In genomic region chr20:48620486-48621255, GRCh38 we compare ENCODE assay signal across 8 cellular contexts.
DNase-seq lines count a peak whose midpoint lies in the region; ATAC-seq and TF ChIP-seq lines count a peak whose summit lies in the region.

No MANE protein-coding gene starts in this region.

- no peaks in the 10 kb centered on the region for H3K9me3 Mint-ChIP-seq in chondrocyte (ENCODE audit: low read depth)

- no peaks in the 10 kb centered on the region for H3K27me3 Mint-ChIP-seq in chondrocyte (ENCODE audit: low read depth)

- H3K27ac Mint-ChIP-seq in chondrocyte (ENCODE audit: unreplicated experiment): peak overlapping the region; percentile 90

- no peaks in the 10 kb centered on the region for H3K36me3 ChIP-seq in kidney epithelial cell (ENCODE audit: control insufficient read depth, insufficient read depth, low read length)

- H3K4me3 Mint-ChIP-seq in chondrocyte (ENCODE audit: unreplicated experiment): peak overlapping the region; percentile 77

- H3K4me1 Mint-ChIP-seq in chondrocyte (ENCODE audit: low read depth): peaks cover 32% of the 10 kb centered on the region

- H3K27me3 ChIP-seq in kidney epithelial cell (ENCODE audit: control insufficient read depth, insufficient read depth, low read length): peaks cover 9% of the 10 kb centered on the region

- DNase-seq in Caki2 (ENCODE audit: low read depth): peak; percentile 84
- peak; percentile 96 to 97 for DNase-seq in NCI-H446 (lab: John Stamatoyannopoulos, UW)
- DNase-seq in activated CD4-positive, alpha-beta T cell treated with anti-CD3 and anti-CD28 coated beads for 24 hours (ENCODE audit: low read depth in 2 of 2): peak; percentile 57 to 75
- peak; percentile 95 for DNase-seq in chondrocyte (ENCODE audit: low spot score)
- DNase-seq in kidney epithelial cell (ENCODE audit: low read depth): peak; percentile 41
- peak; percentile 82 for DNase-seq in stimulated activated CD4-positive, alpha-beta T cell treated with anti-CD3 and anti-CD28 coated beads, Interleukin-15, amount 100 ng/mL, for 24 hours

- TF ChIP-seq CTCF in chondrocyte (IDR thresholded peaks at IDR 0.05): peak; percentile 85
- TF ChIP-seq CTCF in kidney epithelial cell (IDR thresholded peaks at IDR 0.05; ENCODE audit: insufficient read depth, low read length, poor library complexity, severe bottlenecking): peak; percentile 99

- in situ Hi-C loops in Caki2 (cut with HindIII; ENCODE audit: low pct_unique_long_range_greater_than_20kb, low sequenced_read_pairs): loop anchor here (5.0 to 10.0 kb wide), 2 partner anchors 326 to 943 kb away; no protein-coding TSS in a partner anchor

- no peak overlapping the region for H3K4me3 ChIP-seq in kidney epithelial cell (ENCODE audit: low read depth, low read length)

- H3K36me3 Mint-ChIP-seq in chondrocyte (ENCODE audit: low read depth): no peaks in the 10 kb centered on the region

- ATAC-seq in HG02759 (IDR thresholded peaks at IDR 0.05; ENCODE audit: unreplicated experiment) (peak; percentile 54), GM21423 (IDR thresholded peaks at IDR 0.05; ENCODE audit: unreplicated experiment) (no peak)

Comparison
In these comparisons a context has a peak if more than half of its experiments do, and no peak if none do; other contexts are left out.
1. DNase-seq: peak in every context shown above with its lines; median percentile 96 in NCI-H446; 95 in chondrocyte; 84 in Caki2; 82 in stimulated activated CD4-positive, alpha-beta T cell treated with anti-CD3 and anti-CD28 coated beads, Interleukin-15, amount 100 ng/mL, for 24 hours; 66 in activated CD4-positive, alpha-beta T cell treated with anti-CD3 and anti-CD28 coated beads for 24 hours; 41 in kidney epithelial cell.